In genomic region chr12:102169922-102170698, GRCh38 we compare ENCODE assay signal across 8 cellular contexts. TPM values are rescaled to one million over a fixed set of nuclear protein-coding genes. Genes with fewer than 3 reads are reported as not detected.
A peak's percentile ranks its signal among the peaks of the same experiment; 100 is the strongest.
DNase-seq lines count a peak whose midpoint lies in the region; ATAC-seq, FAIRE-seq and TF ChIP-seq lines count a peak whose summit lies in the region.

No MANE protein-coding gene starts in this region.

- H3K4me3 ChIP-seq in Karpas-422 (ENCODE audit: low read length) (no peak overlapping the region), adrenal gland (no peak overlapping the region)

- no peaks in the 10 kb centered on the region for H3K9me3 Mint-ChIP-seq in activated T-cell treated with anti-CD3 and anti-CD28 coated beads, Interleukin-2, amount 50 U/mL, for 72 hours

- 93 to 98% (median 95%) methylated on average over 2 of the region's 2 CpGs for WGBS in adrenal gland, 4 donors

- no peaks in the 10 kb centered on the region for H3K9me3 ChIP-seq in Karpas-422 (ENCODE audit: low read length)
- no peaks in the 10 kb centered on the region for H3K9me3 ChIP-seq in adrenal gland (replicated peaks in 1 of 3)

- no peaks in the 10 kb centered on the region for H4K20me1 ChIP-seq in Karpas-422 (ENCODE audit: insufficient read depth, low read depth, low read length)

- no peaks in the 10 kb centered on the region for H3K9me2 ChIP-seq in Karpas-422 (replicated peaks; ENCODE audit: insufficient read depth, low read length)

- ATAC-seq in activated T-cell treated with anti-CD3 and anti-CD28 coated beads, Interleukin-2, amount 50 U/mL, for 72 hours (replicated peaks in 1 of 2) = peak in 1 of 2 donors; percentile 47
- no peak for ATAC-seq in GM19035 (IDR thresholded peaks at IDR 0.05; ENCODE audit: unreplicated experiment)

- H3K36me3 Mint-ChIP-seq in activated T-cell treated with anti-CD3 and anti-CD28 coated beads, Interleukin-2, amount 50 U/mL, for 72 hours (ENCODE audit: insufficient read depth in 2 of 2) = peaks cover 0 to 2% of the 10 kb centered on the region in 2 donors

- H3K4me2 ChIP-seq in Karpas-422 (ENCODE audit: low read depth, low read length, poor library complexity, severe bottlenecking) = no peak overlapping the region

- peak; percentile 28 to 65 (median 48) for TF ChIP-seq CTCF in adrenal gland (IDR thresholded peaks at IDR 0.05)

- H3K27me3 Mint-ChIP-seq in activated T-cell treated with anti-CD3 and anti-CD28 coated beads, Interleukin-2, amount 50 U/mL, for 72 hours (ENCODE audit: low read depth) = no peaks in the 10 kb centered on the region

- peaks cover 21% of the 10 kb centered on the region for H3K4me1 Mint-ChIP-seq in activated T-cell treated with anti-CD3 and anti-CD28 coated beads, Interleukin-2, amount 50 U/mL, for 72 hours (ENCODE audit: low read depth)

- intact Hi-C loops in adrenal gland (cut with DNase I) = no loop called here

- H3K36me3 ChIP-seq in Karpas-422 (ENCODE audit: insufficient read depth, low read length) (peaks cover 20% of the 10 kb centered on the region; the same call in 1 of the 2 replicates), adrenal gland (replicated peaks in 1 of 2) (no peaks in the 10 kb centered on the region)

- TF ChIP-seq POLR2A in adrenal gland (IDR thresholded peaks at IDR 0.05) = no peak

- H3K27ac Mint-ChIP-seq in activated T-cell treated with anti-CD3 and anti-CD28 coated beads, Interleukin-2, amount 50 U/mL, for 72 hours = no peak overlapping the region

- H3K79me2 ChIP-seq in Karpas-422 (ENCODE audit: low read length) = peaks cover 7% of the 10 kb centered on the region; the same call in 1 of the 2 replicates

- peaks cover 3% of the 10 kb centered on the region; the same call in 1 of the 2 replicates for H3K4me1 ChIP-seq in Karpas-422 (ENCODE audit: low read length)
- no peaks in the 10 kb centered on the region for H3K4me1 ChIP-seq in adrenal gland (replicated peaks in 1 of 2)

- H3K27me3 ChIP-seq in Karpas-422 (ENCODE audit: low read length) (no peaks in the 10 kb centered on the region), adrenal gland (no peaks in the 10 kb centered on the region)

- H3K9ac ChIP-seq in Karpas-422 (ENCODE audit: low read length) = no peak overlapping the region

- peak; percentile 5 to 21 for DNase-seq in activated T-cell treated with anti-CD3 and anti-CD28 coated beads, Interleukin-2, amount 50 U/mL, for 72 hours
- no peak for DNase-seq in activated T-cell treated with anti-CD3 and anti-CD28 coated beads, Interleukin-2, amount 50 U/mL, for 48 hours
- peak; percentile 73 for DNase-seq in Karpas-422
- peak in 2 of 7 donors; percentile 7 to 8 for DNase-seq in adrenal gland
- DNase-seq in kidney tubule cell (ENCODE audit: low spot score) = peak; percentile 22
- peak; percentile 6 for DNase-seq in urothelium cell line (ENCODE audit: low spot score)
- DNase-seq in SKM-1 (lab: John Stamatoyannopoulos, UW; ENCODE audit: unreplicated experiment) = no peak

- no peak overlapping the region for H2AFZ ChIP-seq in Karpas-422 (ENCODE audit: low read length)

- no peak for FAIRE-seq in urothelium cell line (lab: Jason Lieb, UNC)

- H3K4me3 Mint-ChIP-seq in activated T-cell treated with anti-CD3 and anti-CD28 coated beads, Interleukin-2, amount 50 U/mL, for 72 hours = no peak overlapping the region

- H3K27ac ChIP-seq in Karpas-422 (ENCODE audit: low read length) = no peak overlapping the region
- no peak overlapping the region for H3K27ac ChIP-seq in adrenal gland

RNA-seq across cellular contexts. Expression of gene PMCH, which starts 27.5 kb away (rescaled TPM):
- 1 to 10 TPM; 1.1 to 1.2 TPM for total RNA-seq in activated T-cell treated with anti-CD3 and anti-CD28 coated beads, Interleukin-2, amount 50 U/mL, for 72 hours
- not detected in 2 replicates for total RNA-seq in Karpas-422 (2014; rRNA removed; shearing (Covaris generic); ENCODE audit: low replicate concordance)
- not detected for total RNA-seq in adrenal gland
- polyA plus RNA-seq in adrenal gland = not detected

RNA-seq across cellular contexts. Expression of gene PARPBP, which starts 50.1 kb away (rescaled TPM):
- total RNA-seq in activated T-cell treated with anti-CD3 and anti-CD28 coated beads, Interleukin-2, amount 50 U/mL, for 72 hours = 10 to 100 TPM; 17.7 to 19.1 TPM
- total RNA-seq in Karpas-422 (2014; rRNA removed; shearing (Covaris generic); ENCODE audit: low replicate concordance) = 13.7 and 49.6 TPM in 2 replicates
- total RNA-seq in adrenal gland = 1 to 10 TPM in 7 of 8 donors, under 1 TPM in 1; 0.67 to 3.5 (median 1.4) TPM
- polyA plus RNA-seq in adrenal gland = 1 to 10 TPM in 2 of 3 donors, under 1 TPM in 1; 0.80 to 2.8 (median 1.3) TPM

RNA-seq across cellular contexts. Expression of gene NUP37, which starts 50.2 kb away (rescaled TPM):
- 100 to 1,000 TPM in 1 of 2 donors, 10 to 100 TPM in 1; 95.2 to 129 TPM for total RNA-seq in activated T-cell treated with anti-CD3 and anti-CD28 coated beads, Interleukin-2, amount 50 U/mL, for 72 hours
- 65.7 and 108 TPM in 2 replicates for total RNA-seq in Karpas-422 (2014; rRNA removed; shearing (Covaris generic); ENCODE audit: low replicate concordance)
- total RNA-seq in adrenal gland = 10 to 100 TPM; 16.2 to 80.8 (median 28.8) TPM
- polyA plus RNA-seq in adrenal gland = 10 to 100 TPM in 2 of 3 donors, 1 to 10 TPM in 1; 8.6 to 28.3 (median 12.5) TPM

Comparison
In these comparisons a context has a peak if more than half of its experiments do, and no peak if none do; other contexts are left out.
1. DNase-seq: peak in activated T-cell treated with anti-CD3 and anti-CD28 coated beads, Interleukin-2, amount 50 U/mL, for 72 hours (2 of 2), Karpas-422 (single experiment), kidney tubule cell (single experiment) and urothelium cell line (single experiment); none in activated T-cell treated with anti-CD3 and anti-CD28 coated beads, Interleukin-2, amount 50 U/mL, for 48 hours (0 of 2) and SKM-1 (single experiment).